Comparison of ENCODE assay signal across 1 cellular context in genomic region chr14:104986487-104987164, GRCh38.
TF ChIP-seq lines count a peak whose summit lies in the region.

No MANE protein-coding gene starts in this region.

TF ChIP-seq in endothelial cell of umbilical vein, 7 proteins besides CTCF, POLR2A, EP300 and RAD21:
- TF ChIP-seq MAX (IDR thresholded peaks at IDR 0.05; ENCODE audit: insufficient read depth, insufficient read length) (no peak), JUN (IDR thresholded peaks at IDR 0.05; ENCODE audit: borderline replicate concordance, insufficient read depth, insufficient read length, low read depth) (no peak), GATA2 (IDR thresholded peaks at IDR 0.05; ENCODE audit: insufficient read depth, insufficient read length, low read depth, low read length) (no peak), FOS (IDR thresholded peaks at IDR 0.05; ENCODE audit: borderline replicate concordance, insufficient read depth, low read length) (no peak), MYC (IDR thresholded peaks at IDR 0.05; ENCODE audit: low read depth, low read length) (no peak), EZH2 (IDR thresholded peaks at IDR 0.05; ENCODE audit: borderline replicate concordance, low read depth, low read length, severe bottlenecking) (no peak), POLR2AphosphoS5 (IDR thresholded peaks at IDR 0.05; ENCODE audit: insufficient read depth, low read depth, low read length) (no peak)
